30 cellular contexts compared by ENCODE assay signal in the genomic region with DNA sequence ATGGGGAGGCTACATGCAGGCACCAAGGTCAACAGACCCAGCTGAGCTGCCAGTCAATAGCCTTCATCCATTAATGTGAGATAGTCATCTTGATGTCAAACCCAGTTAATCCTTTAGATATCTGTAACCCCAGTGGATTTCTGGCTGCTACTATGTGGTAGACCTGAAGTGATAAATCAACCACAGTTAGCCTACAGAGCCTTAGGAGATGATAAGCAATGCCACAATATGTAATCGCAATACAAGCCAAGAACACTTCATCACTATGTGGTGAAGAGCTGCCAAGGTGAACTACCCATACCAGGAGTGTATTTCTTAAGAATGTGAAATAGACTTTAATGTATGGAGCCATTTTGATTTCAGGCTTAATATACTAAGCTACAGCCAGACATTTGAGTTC.
"Had no signal": no experiment of that assay in that cellular context is flagged by ENCODE, and none has a peak within 500 bp of the region (broad histone marks: within the 10 kb centered on the region; RNA-seq: fewer than 3 reads in every experiment).

No MANE protein-coding gene starts in this region.

- H3K27me3 ChIP-seq: adrenal gland, ascending aorta, brain microvascular endothelial cell, esophagus squamous epithelium had no signal

- H3K9me3 ChIP-seq: adrenal gland, ascending aorta, esophagus squamous epithelium had no signal

- H3K36me3 ChIP-seq: adrenal gland, ascending aorta, brain microvascular endothelial cell, esophagus squamous epithelium had no signal

- H3K9me3 Mint-ChIP-seq: activated naive CD8-positive, alpha-beta T cell treated with anti-CD3 and anti-CD28 coated beads for 36 hours; dendritic cell treated with granulocyte-macrophage colony-stimulating factor and Interleukin-4, amounts not matched to agents 40 ng/mL and 50 ng/mL, for 4 days had no signal

- ATAC-seq: activated CD4-positive, alpha-beta T cell treated with anti-CD3 and anti-CD28 coated beads for 36 hours; activated CD8-positive, alpha-beta memory T cell treated with anti-CD3 and anti-CD28 coated beads, Interleukin-2, amount 10 ng/mL, durations not matched to agents 7 days and 5 days; activated CD8-positive, alpha-beta T cell treated with anti-CD3 and anti-CD28 coated beads, Interleukin-2, amount 10 ng/mL, durations not matched to agents 7 days and 5 days; activated naive CD8-positive, alpha-beta T cell treated with anti-CD3 and anti-CD28 coated beads, Interleukin-2, amount 50 U/mL, for 24 hours; effector memory CD8-positive, alpha-beta T cell had no signal

- H3K27ac Mint-ChIP-seq: activated CD4-positive, alpha-beta memory T cell treated with anti-CD3 and anti-CD28 coated beads for 36 hours; activated CD4-positive, alpha-beta T cell treated with anti-CD3 and anti-CD28 coated beads for 36 hours; activated CD4-positive, alpha-beta T cell treated with anti-CD3 and anti-CD28 coated beads, Interleukin-2, amount 10 ng/mL, durations not matched to agents 24 days and 14 days; activated CD8-positive, alpha-beta memory T cell treated with anti-CD3 and anti-CD28 coated beads, Interleukin-2, amount 10 ng/mL, durations not matched to agents 7 days and 5 days; activated CD8-positive, alpha-beta T cell treated with anti-CD3 and anti-CD28 coated beads, Interleukin-2, amount 10 ng/mL, durations not matched to agents 7 days and 5 days; activated naive CD4-positive, alpha-beta T cell treated with anti-CD3 and anti-CD28 coated beads for 36 hours; activated naive CD4-positive, alpha-beta T cell treated with anti-CD3 and anti-CD28 coated beads, Interleukin-2, amount 50 U/mL, for 24 hours; activated naive CD8-positive, alpha-beta T cell treated with anti-CD3 and anti-CD28 coated beads for 36 hours; activated naive CD8-positive, alpha-beta T cell treated with anti-CD3 and anti-CD28 coated beads, Interleukin-2, amount 50 U/mL, for 24 hours; activated T-helper 1 cell treated with anti-CD3 and anti-CD28 coated beads, Interleukin-12 subunit alpha, Interleukin-12 subunit beta, Interleukin-2, Interleukin-4 antibody, amounts not matched to agents 30 ng/mL and 10 ng/mL and 1 ng/mL, durations not matched to agents 14 hours and 24 hours and 36 hours; activated T-helper 2 cell treated with anti-CD3 and anti-CD28 coated beads, Interferon-gamma antibody, Interleukin-2, Interleukin-4, amounts not matched to agents 10 μg/mL and 5 μg/mL and 100 μg/mL, durations not matched to agents 14 hours and 24 hours and 36 hours; dendritic cell treated with granulocyte-macrophage colony-stimulating factor and Interleukin-4, amounts not matched to agents 40 ng/mL and 50 ng/mL, for 4 days; effector memory CD8-positive, alpha-beta T cell had no signal

- H3K4me1 ChIP-seq: adrenal gland, ascending aorta, esophagus squamous epithelium had no signal

- H3K36me3 Mint-ChIP-seq: activated CD4-positive, alpha-beta memory T cell treated with anti-CD3 and anti-CD28 coated beads for 36 hours; activated CD8-positive, alpha-beta memory T cell treated with anti-CD3 and anti-CD28 coated beads, Interleukin-2, amount 10 ng/mL, durations not matched to agents 7 days and 5 days; activated naive CD4-positive, alpha-beta T cell treated with anti-CD3 and anti-CD28 coated beads, Interleukin-2, amount 50 U/mL, for 24 hours; activated naive CD8-positive, alpha-beta T cell treated with anti-CD3 and anti-CD28 coated beads for 36 hours had no signal

- H3K4me1 Mint-ChIP-seq: activated CD4-positive, alpha-beta T cell treated with anti-CD3 and anti-CD28 coated beads for 36 hours; activated CD4-positive, alpha-beta T cell treated with anti-CD3 and anti-CD28 coated beads, Interleukin-2, amount 10 ng/mL, durations not matched to agents 24 days and 14 days; activated CD8-positive, alpha-beta memory T cell treated with anti-CD3 and anti-CD28 coated beads, Interleukin-2, amount 10 ng/mL, durations not matched to agents 7 days and 5 days; activated naive CD4-positive, alpha-beta T cell treated with anti-CD3 and anti-CD28 coated beads, Interleukin-2, amount 50 U/mL, for 24 hours; activated naive CD8-positive, alpha-beta T cell treated with anti-CD3 and anti-CD28 coated beads for 36 hours; activated naive CD8-positive, alpha-beta T cell treated with anti-CD3 and anti-CD28 coated beads, Interleukin-2, amount 50 U/mL, for 24 hours; central memory CD8-positive, alpha-beta T cell had no signal

- H3K4me3 Mint-ChIP-seq: activated CD4-positive, alpha-beta memory T cell treated with anti-CD3 and anti-CD28 coated beads for 36 hours; activated CD4-positive, alpha-beta T cell treated with anti-CD3 and anti-CD28 coated beads for 36 hours; activated CD4-positive, alpha-beta T cell treated with anti-CD3 and anti-CD28 coated beads, Interleukin-2, amount 10 ng/mL, durations not matched to agents 24 days and 14 days; activated CD8-positive, alpha-beta memory T cell treated with anti-CD3 and anti-CD28 coated beads, Interleukin-2, amount 10 ng/mL, durations not matched to agents 7 days and 5 days; activated CD8-positive, alpha-beta T cell treated with anti-CD3 and anti-CD28 coated beads, Interleukin-2, amount 10 ng/mL, durations not matched to agents 7 days and 5 days; activated naive CD4-positive, alpha-beta T cell treated with anti-CD3 and anti-CD28 coated beads for 36 hours; activated naive CD4-positive, alpha-beta T cell treated with anti-CD3 and anti-CD28 coated beads, Interleukin-2, amount 50 U/mL, for 24 hours; activated naive CD8-positive, alpha-beta T cell treated with anti-CD3 and anti-CD28 coated beads for 36 hours; activated naive CD8-positive, alpha-beta T cell treated with anti-CD3 and anti-CD28 coated beads, Interleukin-2, amount 50 U/mL, for 24 hours; activated T-helper 1 cell treated with anti-CD3 and anti-CD28 coated beads, Interleukin-12 subunit alpha, Interleukin-12 subunit beta, Interleukin-2, Interleukin-4 antibody, amounts not matched to agents 30 ng/mL and 10 ng/mL and 1 ng/mL, durations not matched to agents 14 hours and 24 hours and 36 hours; central memory CD8-positive, alpha-beta T cell; dendritic cell treated with granulocyte-macrophage colony-stimulating factor and Interleukin-4, amounts not matched to agents 40 ng/mL and 50 ng/mL, for 4 days; effector memory CD8-positive, alpha-beta T cell had no signal

- H3K4me3 ChIP-seq: adrenal gland, ascending aorta, coronary artery, esophagus squamous epithelium had no signal

- H3K27me3 Mint-ChIP-seq: activated CD4-positive, alpha-beta memory T cell treated with anti-CD3 and anti-CD28 coated beads for 36 hours; activated CD4-positive, alpha-beta T cell treated with anti-CD3 and anti-CD28 coated beads for 36 hours; activated CD4-positive, alpha-beta T cell treated with anti-CD3 and anti-CD28 coated beads, Interleukin-2, amount 10 ng/mL, durations not matched to agents 24 days and 14 days; activated CD8-positive, alpha-beta memory T cell treated with anti-CD3 and anti-CD28 coated beads, Interleukin-2, amount 10 ng/mL, durations not matched to agents 7 days and 5 days; activated naive CD4-positive, alpha-beta T cell treated with anti-CD3 and anti-CD28 coated beads, Interleukin-2, amount 50 U/mL, for 24 hours; activated naive CD8-positive, alpha-beta T cell treated with anti-CD3 and anti-CD28 coated beads for 36 hours; activated naive CD8-positive, alpha-beta T cell treated with anti-CD3 and anti-CD28 coated beads, Interleukin-2, amount 50 U/mL, for 24 hours; central memory CD8-positive, alpha-beta T cell; effector memory CD8-positive, alpha-beta T cell had no signal

- H3K27ac ChIP-seq: adrenal gland, ascending aorta, brain microvascular endothelial cell, coronary artery, epithelial cell of prostate, esophagus squamous epithelium had no signal

- DNase-seq: activated CD4-positive, alpha-beta memory T cell treated with anti-CD3 and anti-CD28 coated beads for 36 hours; activated CD4-positive, alpha-beta T cell treated with anti-CD3 and anti-CD28 coated beads for 36 hours; activated CD4-positive, alpha-beta T cell treated with anti-CD3 and anti-CD28 coated beads, Interleukin-2, amount 10 ng/mL, durations not matched to agents 24 days and 14 days; activated CD4-positive, CD25-positive, alpha-beta regulatory T cell; activated CD4-positive, CD25-positive, alpha-beta regulatory T cell treated with anti-CD3 and anti-CD28 coated beads, Interleukin-2, amount 50 U/mL, for 72 hours; activated CD8-positive, alpha-beta memory T cell treated with anti-CD3 and anti-CD28 coated beads, Interleukin-2, amount 10 ng/mL, durations not matched to agents 7 days and 5 days; activated CD8-positive, alpha-beta memory T cell treated with anti-CD3 and anti-CD28 coated beads, Interleukin-2, amount 50 U/mL, for 4 hours; activated CD8-positive, alpha-beta T cell treated with anti-CD3 and anti-CD28 coated beads, Interleukin-2, amount 10 ng/mL, durations not matched to agents 7 days and 5 days; activated effector memory CD4-positive, alpha-beta T cell treated with anti-CD3 and anti-CD28 coated beads, Interleukin-2, amount 50 U/mL, for 16 hours; activated naive CD4-positive, alpha-beta T cell treated with anti-CD3 and anti-CD28 coated beads for 36 hours; activated naive CD8-positive, alpha-beta T cell treated with anti-CD3 and anti-CD28 coated beads for 36 hours; activated naive CD8-positive, alpha-beta T cell treated with anti-CD3 and anti-CD28 coated beads, Interleukin-2, amount 50 U/mL, for 24 hours; activated T-cell treated with anti-CD3 and anti-CD28 coated beads, Interleukin-2, amount 50 U/mL, for 1 hour; activated T-cell treated with anti-CD3 and anti-CD28 coated beads, Interleukin-2, amount 50 U/mL, for 48 hours; adrenal gland; brain microvascular endothelial cell; effector CD4-positive, alpha-beta T cell; effector memory CD8-positive, alpha-beta T cell; esophagus squamous epithelium; foreskin fibroblast; head of caudate nucleus; T-helper 2 cell had no signal
